10 cellular contexts compared by ENCODE assay signal in genomic region chrX:101357166-101357795, GRCh38. TPM values are rescaled to one million over a fixed set of nuclear protein-coding genes. Genes with fewer than 3 reads are reported as not detected.
DNase-seq lines count a peak whose midpoint lies in the region; ATAC-seq, FAIRE-seq and TF ChIP-seq lines count a peak whose summit lies in the region.
"Had no signal": no experiment of that assay in that cellular context is flagged by ENCODE, and none has a peak within 500 bp of the region (broad histone marks: within the 10 kb centered on the region; RNA-seq: fewer than 3 reads in every experiment).

No MANE protein-coding gene starts in this region.

- no peaks in the 10 kb centered on the region for H3K36me3 Mint-ChIP-seq in nephron progenitor cell (ENCODE audit: low read depth)

- TF ChIP-seq POLR2A in IMR-90 (IDR thresholded peaks at IDR 0.05; ENCODE audit: low read depth, low read length) = no peak
- TF ChIP-seq POLR2A in GM12878 (IDR thresholded peaks at IDR 0.05; ENCODE audit: low read depth, low read length) = no peak

- H3K36me3 ChIP-seq in IMR-90 (ENCODE audit: control insufficient read depth, insufficient read depth, low read length) (no peaks in the 10 kb centered on the region), GM12878 (ENCODE audit: control insufficient read depth in 2 of 2, insufficient read depth in 2 of 2, low read length in 1 of 2) (peaks cover 8 to 21% of the 10 kb centered on the region in 2 experiments)

- FAIRE-seq in GM12878 (lab: Jason Lieb, UNC) = no peak

- H3K56ac ChIP-seq in IMR-90 (ENCODE audit: extremely low read depth, insufficient read depth, low read length) = no peak overlapping the region

- RAD21 ChIA-PET in GM12878 (lab: Charles Lee; ENCODE audit: unreplicated experiment) = interaction anchor here (0.6 kb wide), 1 partner anchor 37 kb away, joined by 4 read pairs; no protein-coding TSS in a partner anchor

- in situ Hi-C loops in IMR-90 (cut with MboI; ENCODE audit: low sequenced_read_pairs) = no loop called here
- in situ Hi-C loops in GM12878 (cut with MboI) = no loop called here

- H4K8ac ChIP-seq in IMR-90 (ENCODE audit: low read depth in 2 of 2, low read length in 2 of 2) = no peak overlapping the region

- ATAC-seq in IMR-90 (ENCODE audit: low read depth) (peak; percentile 67), GM12878 (peak; percentile 71), GM21576 (IDR thresholded peaks at IDR 0.05; ENCODE audit: unreplicated experiment) (no peak), HG02610 (IDR thresholded peaks at IDR 0.05; ENCODE audit: unreplicated experiment) (no peak)

- no peak overlapping the region for H4K5ac ChIP-seq in IMR-90 (ENCODE audit: low read depth, low read length)

- H3K4ac ChIP-seq in IMR-90 (ENCODE audit: low read depth, low read length) = no peak overlapping the region

- H3K4me2 ChIP-seq in IMR-90 (ENCODE audit: low read depth, low read length) (no peak overlapping the region), GM12878 (ENCODE audit: control insufficient read depth, insufficient read depth) (no peak overlapping the region)

- H3K27ac Mint-ChIP-seq in nephron progenitor cell = no peak overlapping the region

- H3K18ac ChIP-seq in IMR-90 (ENCODE audit: low read depth, low read length) = no peak overlapping the region

- peaks cover 58% of the 10 kb centered on the region for H3K9me3 Mint-ChIP-seq in nephron progenitor cell

- no peak overlapping the region for H2BK15ac ChIP-seq in IMR-90 (ENCODE audit: low read depth, low read length)

- no peak overlapping the region for H3K4me3 Mint-ChIP-seq in nephron progenitor cell

- no peak overlapping the region for H4K91ac ChIP-seq in IMR-90 (ENCODE audit: insufficient read depth, low read depth, low read length)

- CTCF ChIA-PET in IMR-90 (lab: Yijun Ruan, JAX) (no interaction called here), GM12878 (lab: Yijun Ruan, JAX) (interaction anchor here (1.7 kb wide), 1 partner anchor 34 kb away, joined by 5 read pairs; the partner anchor contains the start of gene RPL36A)

- WGBS in IMR-90 (ENCODE audit: extremely low coverage in 2 of 2, insufficient read length in 1 of 2), 2 experiments = no CpG with 5 or more reads among the region's 5 CpGs
- WGBS in GM12878 (ENCODE audit: insufficient coverage, insufficient replicate concordance, low lambda C conversion rate, missing lambda C conversion rate) = 50% methylated on average over 5 of the region's 5 CpGs

- H3K14ac ChIP-seq in IMR-90 (replicated peaks; ENCODE audit: low read depth, low read length) = no peak overlapping the region

- no peaks in the 10 kb centered on the region for H3K79me2 ChIP-seq in GM12878 (ENCODE audit: control insufficient read depth, insufficient read depth, low read length)

- no TSS peak for BruUV-seq in IMR-90 (replicated peaks; lab: Mats Ljungman, UMichigan)
- BruUV-seq in GM12878 (replicated peaks; lab: Mats Ljungman, UMichigan) = no TSS peak

- TF ChIP-seq CTCF in IMR-90 (conservative IDR thresholded peaks at IDR 0.05; ENCODE audit: low read depth, low read length) = peak; percentile 29; the same call in 1 of the 2 replicates
- peak; percentile 18 to 41 (median 38); a peak in 4 of 6 replicates for TF ChIP-seq CTCF in GM12878 (IDR thresholded peaks at IDR 0.05 in 2 of 3, conservative IDR thresholded peaks at IDR 0.05 in 1 of 3; ENCODE audit: control insufficient read depth in 2 of 3, extremely low read depth in 1 of 3, insufficient read depth in 1 of 3, low read depth in 3 of 3, low read length in 3 of 3)
- peak; percentile 27 for TF ChIP-seq CTCF in nephron progenitor cell (IDR thresholded peaks at IDR 0.05)

- H3K79me1 ChIP-seq in IMR-90 (ENCODE audit: low read depth in 1 of 2, low read length in 2 of 2) = no peaks in the 10 kb centered on the region

- H3K4me1 Mint-ChIP-seq in nephron progenitor cell = peaks cover 21% of the 10 kb centered on the region

- H2AFZ ChIP-seq in IMR-90 (replicated peaks; ENCODE audit: low read length, poor library complexity) = no peak overlapping the region
- no peak overlapping the region for H2AFZ ChIP-seq in GM12878 (ENCODE audit: control insufficient read depth, low read depth, low read length)

- SMC1A ChIA-PET in GM12878 (lab: Charles Lee; ENCODE audit: uncharacterized antibody, unreplicated experiment) = interaction anchor here (1.2 to 1.9 kb wide), 2 partner anchors 8 to 36 kb away, joined by 4 to 8 read pairs; partner anchors contain the start of gene TIMM8A

- H4K20me1 ChIP-seq in IMR-90 (ENCODE audit: insufficient read depth, low read length) = no peaks in the 10 kb centered on the region
- no peaks in the 10 kb centered on the region for H4K20me1 ChIP-seq in GM12878 (ENCODE audit: control insufficient read depth, insufficient read depth)

- H3K4me1 ChIP-seq in IMR-90 (ENCODE audit: control insufficient read depth, insufficient read depth, low read length) (no peaks in the 10 kb centered on the region), GM12878 (ENCODE audit: control insufficient read depth, insufficient read depth, low read length) (no peaks in the 10 kb centered on the region)

- H3K27me3 Mint-ChIP-seq in nephron progenitor cell (ENCODE audit: low read depth, poor library complexity) = no peaks in the 10 kb centered on the region

- H2BK20ac ChIP-seq in IMR-90 (ENCODE audit: low read depth, low read length) = no peak overlapping the region

- POLR2A ChIA-PET in IMR-90 (lab: Charles Lee; ENCODE audit: unreplicated experiment) = no interaction called here
- POLR2A ChIA-PET in GM12878 (lab: Charles Lee) = no interaction called here

- intact Hi-C loops in IMR-90 (cut with micrococcal nuclease) (no loop called here), GM12878 (cut with micrococcal nuclease; ENCODE audit: unreplicated experiment) (no loop called here)

- DNase-seq in ELR (ENCODE audit: low read depth) = peak; percentile 32
- DNase-seq in IMR-90 = peak; percentile 12
- DNase-seq in GM12878 (ENCODE audit: low read depth, low spot score) = no peak
- no peak for DNase-seq in nephron progenitor cell
- no peak for DNase-seq in hippocampal formation (lab: John Stamatoyannopoulos, UW)
- DNase-seq in NCI-H1930 (lab: John Stamatoyannopoulos, UW) = no peak
- DNase-seq: activated CD8-positive, alpha-beta memory T cell treated with anti-CD3 and anti-CD28 coated beads, Interleukin-2, amount 50 U/mL, for 4 hours; NCI-H748 treated with DMSO at 0.1 percent for 48 hours had no signal

- dilution Hi-C loops in IMR-90 (cut with HindIII; ENCODE audit: low sequenced_read_pairs, unreplicated experiment) = no loop called here

- no peak overlapping the region for H3K4me3 ChIP-seq in IMR-90 (ENCODE audit: insufficient read depth, low read depth, low read length)
- H3K4me3 ChIP-seq in GM12878 = no peak overlapping the region

- H3K27me3 ChIP-seq in IMR-90 (ENCODE audit: control insufficient read depth, insufficient read depth, low read length) = peaks cover 8% of the 10 kb centered on the region
- H3K27me3 ChIP-seq in GM12878 (replicated peaks in 1 of 2; ENCODE audit: control insufficient read depth in 2 of 2, insufficient read depth in 2 of 2, low read length in 1 of 2) = no peaks in the 10 kb centered on the region

- H3K9ac ChIP-seq in IMR-90 (ENCODE audit: low read depth, low read length) (no peak overlapping the region), GM12878 (ENCODE audit: control insufficient read depth, insufficient read depth, low read length) (no peak overlapping the region)

- TF ChIP-seq EP300 in GM12878 (IDR thresholded peaks at IDR 0.05; ENCODE audit: borderline replicate concordance in 1 of 2, control insufficient read depth in 1 of 2, low read depth in 2 of 2, low read length in 2 of 2) = no peak

- no peak for TF ChIP-seq RAD21 in IMR-90 (IDR thresholded peaks at IDR 0.05; ENCODE audit: low read length)
- TF ChIP-seq RAD21 in GM12878 (IDR thresholded peaks at IDR 0.05; ENCODE audit: insufficient read depth, low read depth, low read length) = no peak

- H2BK120ac ChIP-seq in IMR-90 (ENCODE audit: low read depth, low read length) = no peak overlapping the region

- no peak overlapping the region for H2AK5ac ChIP-seq in IMR-90 (ENCODE audit: low read depth, low read length)

- H3K9me3 ChIP-seq in IMR-90 (ENCODE audit: control insufficient read depth, insufficient read depth, low read length) (no peaks in the 10 kb centered on the region), GM12878 (replicated peaks; ENCODE audit: control insufficient read depth, insufficient read depth, low read length) (no peaks in the 10 kb centered on the region)

- H3K27ac ChIP-seq in IMR-90 (ENCODE audit: insufficient read depth, low read length) = no peak overlapping the region
- no peak overlapping the region for H3K27ac ChIP-seq in GM12878 (ENCODE audit: control insufficient read depth, insufficient read depth)

- no peak overlapping the region for H2AK9ac ChIP-seq in IMR-90 (replicated peaks; ENCODE audit: low read depth, low read length, poor library complexity)

- no peak overlapping the region for H3K23ac ChIP-seq in IMR-90 (ENCODE audit: low read depth, low read length)

- H2BK5ac ChIP-seq in IMR-90 (ENCODE audit: low read depth, low read length, poor library complexity, severe bottlenecking) = no peak overlapping the region

- peaks cover 5% of the 10 kb centered on the region; the same call in 1 of the 2 replicates for H3K9me1 ChIP-seq in IMR-90 (ENCODE audit: insufficient read depth, low read length)

RNA-seq across cellular contexts. Expression of gene TIMM8A, which starts 8.7 kb away (rescaled TPM):
- total RNA-seq in IMR-90 (2012; rRNA removed) = 2.2 and 3.1 TPM in 2 replicates
- 10.3 and 11.6 TPM in 2 replicates for polyA plus RNA-seq in IMR-90 (2012; rRNA removed)
- polyA plus RNA-seq in IMR-90 (2012; cell fraction: cytosol; rRNA removed) = 7.0 and 11.0 TPM in 2 replicates
- 1.9 and 3.6 TPM in 2 replicates for polyA plus RNA-seq in IMR-90 (2012; cell fraction: nucleus; rRNA removed; ENCODE audit: low replicate concordance)
- 7.2 and 9.5 TPM in 2 replicates for total RNA-seq in GM12878 (2013; cell fraction: nucleolus; rRNA removed)
- 6.7 and 8.7 TPM in 2 replicates for total RNA-seq in GM12878 (2014; rRNA removed)
- total RNA-seq in GM12878 (2014; rRNA removed; fragmentation: Illumina TruSeq; extraction: Trizol) = 14.2 and 16.0 TPM in 2 replicates
- total RNA-seq in GM12878 (2021) = 26.1 and 29.1 TPM in 2 replicates
- 15.1 TPM for polyA plus RNA-seq in GM12878 (2011; ENCODE audit: low read depth)
- polyA plus RNA-seq in GM12878 (2011; rRNA removed) = 20.4 and 22.7 TPM in 2 replicates
- 18.5 and 21.7 TPM in 2 replicates for polyA plus RNA-seq in GM12878 (2011; cell fraction: cytosol; rRNA removed)
- polyA plus RNA-seq in GM12878 (2011; cell fraction: nucleus; rRNA removed) = 9.5 and 12.0 TPM in 2 replicates
- polyA plus RNA-seq in GM12878 (2012) = 12.1 and 13.6 TPM in 2 replicates
- polyA plus RNA-seq in GM12878 (2014; fragmentation: Illumina TruSeq; extraction: Trizol) = 24.3 and 25.5 TPM in 2 replicates
- polyA plus RNA-seq in GM12878 (2014; fragmentation: Nextera tagmentation; extraction: Ambion mirVana) = 10 to 100 TPM; 84.5 to 92.7 TPM
- 22.4 and 27.0 TPM in 2 replicates for polyA plus RNA-seq in GM12878 (2014; rRNA removed)
- 10 to 100 TPM; 55.3 to 55.5 TPM for polyA plus RNA-seq in GM12878 (2016; fragmentation: Nextera tagmentation; extraction: Ambion mirVana)
- 8.3 and 10.5 TPM in 2 replicates for polyA minus RNA-seq in GM12878 (2011; rRNA and poly(A)+ RNA removed)
- 7.1 and 7.5 TPM in 2 replicates for polyA minus RNA-seq in GM12878 (2011; cell fraction: cytosol; rRNA and poly(A)+ RNA removed)
- 6.2 and 11.7 TPM in 2 replicates for polyA minus RNA-seq in GM12878 (2011; cell fraction: nucleus; rRNA and poly(A)+ RNA removed)

RNA-seq across cellular contexts. Expression of gene BTK, which starts 28.7 kb away (rescaled TPM):
- not detected in 2 replicates for total RNA-seq in IMR-90 (2012; rRNA removed)
- not detected in 2 replicates for polyA plus RNA-seq in IMR-90 (2012; rRNA removed)
- polyA plus RNA-seq in IMR-90 (2012; cell fraction: cytosol; rRNA removed) = 0.22 TPM in 1 of 2 replicates, not detected in the other
- polyA plus RNA-seq in IMR-90 (2012; cell fraction: nucleus; rRNA removed; ENCODE audit: low replicate concordance) = 0.03 TPM in 1 of 2 replicates, not detected in the other
- total RNA-seq in GM12878 (2013; cell fraction: nucleolus; rRNA removed) = 232 and 237 TPM in 2 replicates
- 69.0 and 79.8 TPM in 2 replicates for total RNA-seq in GM12878 (2014; rRNA removed)
- 112 and 117 TPM in 2 replicates for total RNA-seq in GM12878 (2014; rRNA removed; fragmentation: Illumina TruSeq; extraction: Trizol)
- total RNA-seq in GM12878 (2021) = 96.3 and 99.5 TPM in 2 replicates
- polyA plus RNA-seq in GM12878 (2011; ENCODE audit: low read depth) = 81.3 TPM
- polyA plus RNA-seq in GM12878 (2011; rRNA removed) = 82.0 and 96.3 TPM in 2 replicates
- 52.8 and 54.3 TPM in 2 replicates for polyA plus RNA-seq in GM12878 (2011; cell fraction: cytosol; rRNA removed)
- polyA plus RNA-seq in GM12878 (2011; cell fraction: nucleus; rRNA removed) = 101 and 126 TPM in 2 replicates
- 88.1 and 105 TPM in 2 replicates for polyA plus RNA-seq in GM12878 (2012)
- 154 and 191 TPM in 2 replicates for polyA plus RNA-seq in GM12878 (2014; fragmentation: Illumina TruSeq; extraction: Trizol)
- 10 to 100 TPM; 24.0 to 94.5 TPM for polyA plus RNA-seq in GM12878 (2014; fragmentation: Nextera tagmentation; extraction: Ambion mirVana)
- 99.0 and 104 TPM in 2 replicates for polyA plus RNA-seq in GM12878 (2014; rRNA removed)
- 10 to 100 TPM; 81.9 to 83.3 TPM for polyA plus RNA-seq in GM12878 (2016; fragmentation: Nextera tagmentation; extraction: Ambion mirVana)
- polyA minus RNA-seq in GM12878 (2011; rRNA and poly(A)+ RNA removed) = 42.1 and 46.4 TPM in 2 replicates
- polyA minus RNA-seq in GM12878 (2011; cell fraction: cytosol; rRNA and poly(A)+ RNA removed) = 16.4 and 20.7 TPM in 2 replicates
- polyA minus RNA-seq in GM12878 (2011; cell fraction: nucleus; rRNA and poly(A)+ RNA removed) = 28.5 and 35.8 TPM in 2 replicates

RNA-seq across cellular contexts. Expression of gene RPL36A, which starts 33.5 kb away (rescaled TPM):
- total RNA-seq in IMR-90 (2012; rRNA removed) (677 and 1,679 TPM in 2 replicates), GM12878 (2014; rRNA removed) (1,479 and 1,585 TPM in 2 replicates), GM12878 (2014; rRNA removed; fragmentation: Illumina TruSeq; extraction: Trizol) (3,614 and 3,813 TPM in 2 replicates), GM12878 (2021) (425 and 522 TPM in 2 replicates)
- polyA plus RNA-seq in IMR-90 (2012; rRNA removed) (1,999 and 2,412 TPM in 2 replicates), GM12878 (2011; rRNA removed) (3,267 and 3,973 TPM in 2 replicates), GM12878 (2014; fragmentation: Illumina TruSeq; extraction: Trizol) (4,528 and 6,688 TPM in 2 replicates), GM12878 (2014; fragmentation: Nextera tagmentation; extraction: Ambion mirVana) (1,000 to 10,000 TPM; 3,535 to 3,952 TPM), GM12878 (2014; rRNA removed) (2,484 and 3,273 TPM in 2 replicates), GM12878 (2016; fragmentation: Nextera tagmentation; extraction: Ambion mirVana) (100 to 1,000 TPM; 771 to 830 TPM)
- 794 and 2,086 TPM in 2 replicates for polyA plus RNA-seq in IMR-90 (2012; cell fraction: cytosol; rRNA removed)
- polyA plus RNA-seq in IMR-90 (2012; cell fraction: nucleus; rRNA removed; ENCODE audit: low replicate concordance) = 62.2 and 963 TPM in 2 replicates
- 262 and 314 TPM in 2 replicates for total RNA-seq in GM12878 (2013; cell fraction: nucleolus; rRNA removed)
- polyA plus RNA-seq in GM12878 (2011; ENCODE audit: low read depth) = 219 TPM
- 615 and 2,011 TPM in 2 replicates for polyA plus RNA-seq in GM12878 (2011; cell fraction: cytosol; rRNA removed)
- polyA plus RNA-seq in GM12878 (2011; cell fraction: nucleus; rRNA removed) = 664 and 927 TPM in 2 replicates
- polyA plus RNA-seq in GM12878 (2012) = 1,929 and 2,829 TPM in 2 replicates
- polyA minus RNA-seq in GM12878 (2011; rRNA and poly(A)+ RNA removed) = 153 and 443 TPM in 2 replicates
- 65.4 and 82.9 TPM in 2 replicates for polyA minus RNA-seq in GM12878 (2011; cell fraction: cytosol; rRNA and poly(A)+ RNA removed)
- polyA minus RNA-seq in GM12878 (2011; cell fraction: nucleus; rRNA and poly(A)+ RNA removed) = 56.8 and 89.8 TPM in 2 replicates

RNA-seq across cellular contexts. Expression of gene GLA, which starts 50.4 kb away (rescaled TPM):
- total RNA-seq in IMR-90 (2012; rRNA removed) = 37.2 and 38.7 TPM in 2 replicates
- 26.4 and 27.9 TPM in 2 replicates for polyA plus RNA-seq in IMR-90 (2012; rRNA removed)
- 11.8 and 15.8 TPM in 2 replicates for polyA plus RNA-seq in IMR-90 (2012; cell fraction: cytosol; rRNA removed)
- polyA plus RNA-seq in IMR-90 (2012; cell fraction: nucleus; rRNA removed; ENCODE audit: low replicate concordance) = 14.3 and 57.2 TPM in 2 replicates
- 16.7 and 18.1 TPM in 2 replicates for total RNA-seq in GM12878 (2013; cell fraction: nucleolus; rRNA removed)
- total RNA-seq in GM12878 (2014; rRNA removed) = 23.3 and 23.8 TPM in 2 replicates
- 25.3 and 26.7 TPM in 2 replicates for total RNA-seq in GM12878 (2014; rRNA removed; fragmentation: Illumina TruSeq; extraction: Trizol)
- 24.4 and 25.0 TPM in 2 replicates for total RNA-seq in GM12878 (2021)
- polyA plus RNA-seq in GM12878 (2011; ENCODE audit: low read depth) = 24.9 TPM
- 31.7 and 32.8 TPM in 2 replicates for polyA plus RNA-seq in GM12878 (2011; rRNA removed)
- 20.5 and 22.7 TPM in 2 replicates for polyA plus RNA-seq in GM12878 (2011; cell fraction: cytosol; rRNA removed)
- polyA plus RNA-seq in GM12878 (2011; cell fraction: nucleus; rRNA removed) = 42.4 and 53.4 TPM in 2 replicates
- 17.1 and 23.4 TPM in 2 replicates for polyA plus RNA-seq in GM12878 (2012)
- 29.2 and 34.1 TPM in 2 replicates for polyA plus RNA-seq in GM12878 (2014; fragmentation: Illumina TruSeq; extraction: Trizol)
- polyA plus RNA-seq in GM12878 (2014; fragmentation: Nextera tagmentation; extraction: Ambion mirVana) = 10 to 100 TPM; 39.2 to 66.4 TPM
- 20.3 and 28.9 TPM in 2 replicates for polyA plus RNA-seq in GM12878 (2014; rRNA removed)
- 10 to 100 TPM; 26.8 to 29.8 TPM for polyA plus RNA-seq in GM12878 (2016; fragmentation: Nextera tagmentation; extraction: Ambion mirVana)
- polyA minus RNA-seq in GM12878 (2011; rRNA and poly(A)+ RNA removed) = 7.9 and 11.5 TPM in 2 replicates
- polyA minus RNA-seq in GM12878 (2011; cell fraction: cytosol; rRNA and poly(A)+ RNA removed) = 4.8 and 7.3 TPM in 2 replicates
- polyA minus RNA-seq in GM12878 (2011; cell fraction: nucleus; rRNA and poly(A)+ RNA removed) = 5.2 and 5.4 TPM in 2 replicates

RNA-seq across cellular contexts. Expression of gene HNRNPH2, which starts 50.7 kb away (rescaled TPM):
- total RNA-seq in IMR-90 (2012; rRNA removed) (54.3 and 95.3 TPM in 2 replicates), GM12878 (2014; rRNA removed) (34.5 and 43.4 TPM in 2 replicates), GM12878 (2014; rRNA removed; fragmentation: Illumina TruSeq; extraction: Trizol) (67.0 and 69.1 TPM in 2 replicates), GM12878 (2021) (42.4 and 42.8 TPM in 2 replicates)
- polyA plus RNA-seq in IMR-90 (2012; rRNA removed) (31.4 and 42.8 TPM in 2 replicates), GM12878 (2011; rRNA removed) (46.6 and 61.9 TPM in 2 replicates), GM12878 (2014; fragmentation: Illumina TruSeq; extraction: Trizol) (73.3 and 90.2 TPM in 2 replicates), GM12878 (2014; fragmentation: Nextera tagmentation; extraction: Ambion mirVana) (10 to 100 TPM; 55.7 to 90.8 TPM), GM12878 (2014; rRNA removed) (44.9 and 49.6 TPM in 2 replicates), GM12878 (2016; fragmentation: Nextera tagmentation; extraction: Ambion mirVana) (100 to 1,000 TPM in 1 of 2 experiments, 10 to 100 TPM in 1; 98.1 to 102 TPM)
- 5.2 and 10.1 TPM in 2 replicates for polyA plus RNA-seq in IMR-90 (2012; cell fraction: cytosol; rRNA removed)
- 1.4 and 12.2 TPM in 2 replicates for polyA plus RNA-seq in IMR-90 (2012; cell fraction: nucleus; rRNA removed; ENCODE audit: low replicate concordance)
- 8.2 and 10.3 TPM in 2 replicates for total RNA-seq in GM12878 (2013; cell fraction: nucleolus; rRNA removed)
- 33.7 TPM for polyA plus RNA-seq in GM12878 (2011; ENCODE audit: low read depth)
- polyA plus RNA-seq in GM12878 (2011; cell fraction: cytosol; rRNA removed) = 15.3 and 19.3 TPM in 2 replicates
- 9.5 and 17.9 TPM in 2 replicates for polyA plus RNA-seq in GM12878 (2011; cell fraction: nucleus; rRNA removed)
- polyA plus RNA-seq in GM12878 (2012) = 42.8 and 43.5 TPM in 2 replicates
- polyA minus RNA-seq in GM12878 (2011; rRNA and poly(A)+ RNA removed) = 22.8 and 32.7 TPM in 2 replicates
- polyA minus RNA-seq in GM12878 (2011; cell fraction: cytosol; rRNA and poly(A)+ RNA removed) = 8.2 and 9.3 TPM in 2 replicates
- polyA minus RNA-seq in GM12878 (2011; cell fraction: nucleus; rRNA and poly(A)+ RNA removed) = 3.4 and 6.9 TPM in 2 replicates

Comparison
In these comparisons a context has a peak if more than half of its experiments do, and no peak if none do; other contexts are left out.
1. DNase-seq: peak in ELR (single experiment) and IMR-90 (single experiment); none in GM12878 (single experiment), nephron progenitor cell (single experiment), hippocampal formation (0 of 2) and NCI-H1930 (0 of 2).
2. ATAC-seq: peak in IMR-90 (single experiment) and GM12878 (single experiment); none in GM21576 (single experiment) and HG02610 (single experiment).
3. RNA of gene BTK, which starts 28.7 kb away (total RNA-seq): 69.0 to 237 TPM in GM12878; not detected in IMR-90; every median in the first group is over 10 times any median in the second.
4. Peak in every context shown above with its lines, with median percentiles within 50 percentile points of each other: CTCF ChIP-seq.